Comparison of ENCODE assay signal across 1 cellular context in genomic region chr15:90208372-90208771, GRCh38.
TF ChIP-seq lines count a peak whose summit lies in the region.

No MANE protein-coding gene starts in this region.

TF ChIP-seq in GM12878, 131 proteins besides CTCF, POLR2A, EP300 and RAD21:
- TF ChIP-seq REST (IDR thresholded peaks at IDR 0.05; ENCODE audit: low read depth, low read length) = no peak
- TF ChIP-seq DPF2 (IDR thresholded peaks at IDR 0.05) = no peak
- TF ChIP-seq PRDM15 (CRISPR knock-in tag; IDR thresholded peaks at IDR 0.05) = no peak
- TF ChIP-seq CREB1 (IDR thresholded peaks at IDR 0.05; ENCODE audit: low read depth) = no peak
- no peak for TF ChIP-seq RFX5 (IDR thresholded peaks at IDR 0.05; ENCODE audit: low read depth, low read length)
- no peak for TF ChIP-seq MAX (IDR thresholded peaks at IDR 0.05; ENCODE audit: low read depth, low read length)
- no peak for TF ChIP-seq SUZ12 (IDR thresholded peaks at IDR 0.05; ENCODE audit: unreplicated experiment)
- no peak for TF ChIP-seq E4F1 (IDR thresholded peaks at IDR 0.05; ENCODE audit: borderline replicate concordance, partially characterized antibody)
